Comparison of ENCODE assay signal across 22 cellular contexts in genomic region chr10:69419096-69419760, GRCh38. TPM values are rescaled to one million over a fixed set of nuclear protein-coding genes. Genes with fewer than 3 reads are reported as not detected.
"Had no signal": no experiment of that assay in that cellular context is flagged by ENCODE, and none has a peak within 500 bp of the region (broad histone marks: within the 10 kb centered on the region; RNA-seq: fewer than 3 reads in every experiment).

No MANE protein-coding gene starts in this region.

- H3K9me3 Mint-ChIP-seq: activated B cell treated with CpG ODN at 0.5 μM for 24 hours; naive B cell; stimulated activated naive CD8-positive, alpha-beta T cell treated with anti-CD3 and anti-CD28 coated beads, Interleukin-15, Interleukin-2, amounts not matched to agents 100 ng/mL and 50 ng/mL, for 24 hours; T-helper 1 cell treated with Interleukin-12 subunit alpha and Interleukin-12 subunit beta and Interleukin-4 antibody, amounts not matched to agents 30 μg/mL and 1 μg/mL, for 36 hours had no signal

- H3K27ac ChIP-seq: body of pancreas, cardiac muscle cell, hepatocyte, left ventricle myocardium inferior, suprapubic skin had no signal

- ATAC-seq: body of pancreas had no signal

- H3K4me3 ChIP-seq: body of pancreas, cardiac muscle cell, hepatocyte, left ventricle myocardium inferior, suprapubic skin had no signal

- H3K27me3 Mint-ChIP-seq: stimulated activated naive CD8-positive, alpha-beta T cell treated with anti-CD3 and anti-CD28 coated beads, Interleukin-15, Interleukin-2, amounts not matched to agents 100 ng/mL and 50 ng/mL, for 24 hours had no signal

- DNase-seq: activated B cell treated with CpG ODN at 0.5 μM for 24 hours; activated CD4-positive, alpha-beta T cell treated with anti-CD3 and anti-CD28 coated beads for 4 hours; activated CD4-positive, alpha-beta T cell treated with anti-CD3 and anti-CD28 coated beads, Interleukin-2, amount 50 U/mL, for 48 hours; activated naive CD4-positive, alpha-beta T cell treated with Interleukin-2 at 50 U/mL for 16 hours; activated T-cell treated with anti-CD3 and anti-CD28 coated beads, Interleukin-2, amount 50 U/mL, for 48 hours; anterior cingulate cortex; body of pancreas; foreskin melanocyte; glutamatergic neuron; kidney glomerular epithelial cell; left ventricle myocardium inferior; mammary epithelial cell; midbrain; naive B cell; retina; stimulated activated CD4-positive, alpha-beta T cell treated with anti-CD3 and anti-CD28 coated beads, Interleukin-4, amount 100 ng/mL, for 4 hours; trophoblast cell had no signal

- H3K36me3 ChIP-seq: cardiac muscle cell, left ventricle myocardium inferior, suprapubic skin had no signal

- H3K9me3 ChIP-seq: body of pancreas, left ventricle myocardium inferior, suprapubic skin had no signal

- H3K4me1 ChIP-seq: body of pancreas had no signal

- H3K36me3 Mint-ChIP-seq: naive B cell had no signal

- H3K4me3 Mint-ChIP-seq: activated B cell treated with CpG ODN at 0.5 μM for 24 hours; naive B cell; stimulated activated naive CD8-positive, alpha-beta T cell treated with anti-CD3 and anti-CD28 coated beads, Interleukin-15, Interleukin-2, amounts not matched to agents 100 ng/mL and 50 ng/mL, for 24 hours; T-helper 1 cell treated with Interleukin-12 subunit alpha and Interleukin-12 subunit beta and Interleukin-4 antibody, amounts not matched to agents 30 μg/mL and 1 μg/mL, for 36 hours had no signal

- H3K27me3 ChIP-seq: body of pancreas, cardiac muscle cell, hepatocyte, suprapubic skin had no signal

- H3K27ac Mint-ChIP-seq: activated B cell treated with CpG ODN at 0.5 μM for 24 hours; naive B cell; stimulated activated naive CD8-positive, alpha-beta T cell treated with anti-CD3 and anti-CD28 coated beads, Interleukin-15, Interleukin-2, amounts not matched to agents 100 ng/mL and 50 ng/mL, for 24 hours; T-helper 1 cell treated with Interleukin-12 subunit alpha and Interleukin-12 subunit beta and Interleukin-4 antibody, amounts not matched to agents 30 μg/mL and 1 μg/mL, for 36 hours had no signal

RNA-seq across cellular contexts. Expression of gene TACR2, which starts 2.5 kb away (rescaled TPM):
- total RNA-seq: activated B cell treated with CpG ODN at 0.5 μM for 24 hours, cardiac muscle cell, left ventricle myocardium inferior, mammary epithelial cell had no signal
